In genomic region chr1:119713538-119714456, GRCh38 we compare ENCODE assay signal across 9 cellular contexts. TPM values are rescaled to one million over a fixed set of nuclear protein-coding genes. Genes with fewer than 3 reads are reported as not detected.
DNase-seq lines count a peak whose midpoint lies in the region; ATAC-seq and TF ChIP-seq lines count a peak whose summit lies in the region.
"Had no signal": no experiment of that assay in that cellular context is flagged by ENCODE, and none has a peak within 500 bp of the region (broad histone marks: within the 10 kb centered on the region; RNA-seq: fewer than 3 reads in every experiment).

No MANE protein-coding gene starts in this region.

- peak overlapping the region; percentile 85 for H3K4me3 Mint-ChIP-seq in WTC11

- H3K36me3 Mint-ChIP-seq in WTC11, result peaks cover 5% of the 10 kb centered on the region

- peak; percentile 22 for DNase-seq in AG08396 (ENCODE audit: low spot score)
- no peak for DNase-seq in HFF-Myc (ENCODE audit: extremely low read depth, low read depth)
- peak; percentile 40 for DNase-seq in WTC11 (ENCODE audit: low spot score)
- no peak for DNase-seq in heart left ventricle
- DNase-seq in skeletal muscle cell (ENCODE audit: low read depth), result no peak
- no peak for DNase-seq in activated gamma-delta T cell (lab: John Stamatoyannopoulos, UW)
- no peak for DNase-seq in cerebellum (ENCODE audit: low spot score)

- WGBS in heart left ventricle, 4 donors, result 76 to 82% (median 79%) methylated on average over 8 of the region's 8 CpGs

- H3K27me3 ChIP-seq in heart left ventricle, result peaks cover 0 to 17% (median 2%) of the 10 kb centered on the region in 9 donors

- H3K9me3 Mint-ChIP-seq in WTC11, result no peaks in the 10 kb centered on the region

- TF ChIP-seq POLR2A in heart left ventricle (IDR thresholded peaks at IDR 0.05), result no peak

- H3K27ac Mint-ChIP-seq in WTC11, result peak overlapping the region; percentile 98

- intact Hi-C loops in heart left ventricle (cut with DNase I), result no loop called here

- peak overlapping the region in 7 of 12 donors; percentile 25 to 78 (median 53) for H3K27ac ChIP-seq in heart left ventricle

- H3K9me3 ChIP-seq in heart left ventricle, result no peaks in the 10 kb centered on the region

- peaks cover 60% of the 10 kb centered on the region for H3K4me1 Mint-ChIP-seq in WTC11

- no peaks in the 10 kb centered on the region; the same call in 1 of the 2 replicates for H3K27me3 Mint-ChIP-seq in WTC11 (ENCODE audit: low read depth)

- TF ChIP-seq CTCF in HFF-Myc (IDR thresholded peaks at IDR 0.05; ENCODE audit: low read depth, low read length, missing control alignments) (no peak), WTC11 (IDR thresholded peaks at IDR 0.05) (no peak), heart left ventricle (IDR thresholded peaks at IDR 0.05) (no peak)

- CTCF ChIA-PET in WTC11 (lab: Charles Lee), result interaction anchor here (2.2 to 4.7 kb wide), 3 partner anchors 38 to 102 kb away, joined by 17 to 39 read pairs (median 20); partner anchors contain the start of gene ZNF697

- H3K36me3 ChIP-seq in heart left ventricle, result no peaks in the 10 kb centered on the region

- POLR2A ChIA-PET in WTC11 (lab: Charles Lee), result interaction anchor here (0.6 to 3.3 kb wide), 6 partner anchors 25 to 67 kb away, joined by 3 to 22 read pairs (median 4); no protein-coding TSS in a partner anchor

- peaks cover 0 to 27% (median 4%) of the 10 kb centered on the region in 12 donors for H3K4me1 ChIP-seq in heart left ventricle

- ATAC-seq in WTC11, result peak; percentile 55
- no peak for ATAC-seq in heart left ventricle
- no peak for ATAC-seq in HG02973 (IDR thresholded peaks at IDR 0.05; ENCODE audit: unreplicated experiment)

- H3K4me3 ChIP-seq in HFF-Myc (replicated peaks; ENCODE audit: low read depth, low read length), result peak overlapping the region; percentile 95
- H3K4me3 ChIP-seq in heart left ventricle, result peak overlapping the region in 5 of 12 donors; percentile 58 to 71 (median 66)
- peak overlapping the region; percentile 99 for H3K4me3 ChIP-seq in skeletal muscle cell (ENCODE audit: low read depth, low read length)
- H3K4me3 ChIP-seq: lung had no signal

TF ChIP-seq in WTC11, 78 proteins besides CTCF, POLR2A, EP300 and RAD21:
- TF ChIP-seq ERG (CRISPR knock-in tag; IDR thresholded peaks at IDR 0.05) (0 out of 2 replicates have a peak, but pooled peaks have one; percentile 8), ZNF263 (CRISPR knock-in tag; IDR thresholded peaks at IDR 0.05; ENCODE audit: low read depth) (0 out of 2 replicates have a peak, but pooled peaks have one; percentile 31), ZMAT4 (CRISPR knock-in tag; IDR thresholded peaks at IDR 0.05) (no peak; the same call in 1 of the 2 replicates)

RNA-seq across cellular contexts. Expression of gene PHGDH, which starts 2.1 kb away (rescaled TPM):
- 592 to 630 TPM (median 618 TPM) in 3 replicates for total RNA-seq in WTC11 (2021)
- total RNA-seq in heart left ventricle, result 10 to 100 TPM in 2 of 9 donors, 1 to 10 TPM in 7; 2.8 to 39.6 (median 5.2) TPM
- polyA plus RNA-seq in heart left ventricle, result 10 to 100 TPM in 1 of 2 donors, 1 to 10 TPM in 1; 3.0 to 16.5 TPM
- 36.2 TPM for total RNA-seq in cerebellum

RNA-seq across cellular contexts. Expression of gene HMGCS2, which starts 54.9 kb away (rescaled TPM):
- total RNA-seq in WTC11 (2021) (0.24 to 0.69 TPM (median 0.41 TPM) in 3 replicates), heart left ventricle (100 to 1,000 TPM in 2 of 9 donors, 10 to 100 TPM in 3, 1 to 10 TPM in 3, under 1 TPM in 1; 0.42 to 504 (median 15.5) TPM), cerebellum (0.64 TPM)
- 10 to 100 TPM in 1 of 2 donors, under 1 TPM in 1; 0.97 to 46.9 TPM for polyA plus RNA-seq in heart left ventricle

Comparison
In these comparisons a context has a peak if more than half of its experiments do, and no peak if none do; other contexts are left out.
1. DNase-seq: peak in AG08396 (single experiment) and WTC11 (single experiment); none in HFF-Myc (single experiment), heart left ventricle (0 of 5), skeletal muscle cell (single experiment), activated gamma-delta T cell (single experiment) and cerebellum (single experiment).
2. RNA of gene PHGDH, which starts 2.1 kb away (total RNA-seq): 592 to 630 TPM in WTC11; 36.2 TPM in cerebellum (single experiment) and 2.8 to 39.6 TPM in heart left ventricle; every median in the first group is over 10 times any median in the second.